ENCODE assay signal across 20 cellular contexts in genomic region chr6:12262236-12263061, GRCh38.
"Had no signal": no experiment of that assay in that cellular context is flagged by ENCODE, and none has a peak within 500 bp of the region (broad histone marks: within the 10 kb centered on the region; RNA-seq: fewer than 3 reads in every experiment).

No MANE protein-coding gene starts in this region.

- H3K4me3 Mint-ChIP-seq: activated CD4-positive, alpha-beta T cell treated with anti-CD3 and anti-CD28 coated beads, Interleukin-2, amount 10 ng/mL, durations not matched to agents 7 days and 5 days; activated naive CD8-positive, alpha-beta T cell; brain; central memory CD8-positive, alpha-beta T cell; immature natural killer cell; naive thymus-derived CD8-positive, alpha-beta T cell; stimulated activated memory B cell treated with anti-CD40 and anti-IgM and Interleukin-4, amounts not matched to agents 10 μg/mL and 1 μg/mL and 100 μg/mL, for 72 hours had no signal

- H3K9me3 ChIP-seq: lower lobe of right lung, tibial artery had no signal

- H3K9me3 Mint-ChIP-seq: activated CD4-positive, alpha-beta T cell treated with anti-CD3 and anti-CD28 coated beads, Interleukin-2, amount 10 ng/mL, durations not matched to agents 7 days and 5 days; central memory CD8-positive, alpha-beta T cell; immature natural killer cell; naive thymus-derived CD8-positive, alpha-beta T cell; stimulated activated memory B cell treated with anti-CD40 and anti-IgM and Interleukin-4, amounts not matched to agents 10 μg/mL and 1 μg/mL and 100 μg/mL, for 72 hours had no signal

- H3K36me3 ChIP-seq: lower lobe of right lung, tibial artery had no signal

- H3K27ac Mint-ChIP-seq: activated CD4-positive, alpha-beta T cell treated with anti-CD3 and anti-CD28 coated beads, Interleukin-2, amount 10 ng/mL, durations not matched to agents 7 days and 5 days; activated naive CD8-positive, alpha-beta T cell; brain; immature natural killer cell; naive thymus-derived CD8-positive, alpha-beta T cell; stimulated activated memory B cell treated with anti-CD40 and anti-IgM and Interleukin-4, amounts not matched to agents 10 μg/mL and 1 μg/mL and 100 μg/mL, for 72 hours had no signal

- H3K27ac ChIP-seq: lower lobe of right lung, parathyroid adenoma, tibial artery had no signal

- ATAC-seq: lower lobe of right lung; naive thymus-derived CD8-positive, alpha-beta T cell; stimulated activated memory B cell treated with anti-CD40 and anti-IgM and Interleukin-4, amounts not matched to agents 10 μg/mL and 1 μg/mL and 100 μg/mL, for 72 hours had no signal

- H3K36me3 Mint-ChIP-seq: activated naive CD8-positive, alpha-beta T cell; brain; immature natural killer cell; naive thymus-derived CD8-positive, alpha-beta T cell; stimulated activated memory B cell treated with anti-CD40 and anti-IgM and Interleukin-4, amounts not matched to agents 10 μg/mL and 1 μg/mL and 100 μg/mL, for 72 hours had no signal

- H3K4me1 ChIP-seq: lower lobe of right lung, parathyroid adenoma, tibial artery had no signal

- H3K27me3 Mint-ChIP-seq: brain had no signal

- H3K27me3 ChIP-seq: tibial artery had no signal

- H3K4me1 Mint-ChIP-seq: brain; central memory CD8-positive, alpha-beta T cell; immature natural killer cell; naive thymus-derived CD8-positive, alpha-beta T cell had no signal

- H3K4me3 ChIP-seq: lower lobe of right lung, tibial artery had no signal

- DNase-seq: activated CD4-positive, alpha-beta T cell treated with anti-CD3 and anti-CD28 coated beads, Interleukin-2, amount 10 ng/mL, durations not matched to agents 7 days and 5 days; activated CD4-positive, CD25-positive, alpha-beta regulatory T cell; activated CD8-positive, alpha-beta memory T cell treated with anti-CD3 and anti-CD28 coated beads, Interleukin-2, amount 50 U/mL, for 48 hours; activated gamma-delta T cell treated with Interleukin-2 at 50 U/mL for 16 hours; amygdala; effector memory CD4-positive, alpha-beta T cell; foreskin melanocyte; head of caudate nucleus; immature natural killer cell; lower lobe of right lung; midbrain; naive thymus-derived CD8-positive, alpha-beta T cell; stimulated activated CD4-positive, alpha-beta T cell treated with anti-CD3 and anti-CD28 coated beads, Interleukin-2, amount 100 ng/mL, for 48 hours; SW 1271; tibial artery had no signal
